ENCODE assay signal across 26 cellular contexts in genomic region chr20:6504826-6505225, GRCh38.
DNase-seq lines count a peak whose midpoint lies in the region; FAIRE-seq and TF ChIP-seq lines count a peak whose summit lies in the region.
"Had no signal": no experiment of that assay in that cellular context is flagged by ENCODE, and none has a peak within 500 bp of the region (broad histone marks: within the 10 kb centered on the region; RNA-seq: fewer than 3 reads in every experiment).

No MANE protein-coding gene starts in this region.

- no peak for DNase-seq in cardiac muscle cell (ENCODE audit: low read depth in 1 of 2, low spot score in 1 of 2)
- DNase-seq in right atrium auricular region (ENCODE audit: low spot score) = no peak
- peak; percentile 9 for DNase-seq in RKO (ENCODE audit: low spot score)
- peak; percentile 81 for DNase-seq in bronchial epithelial cell (ENCODE audit: low read depth)
- peak; percentile 71 for DNase-seq in kidney tubule cell (ENCODE audit: low spot score)
- no peak for DNase-seq in chondrocyte (ENCODE audit: low spot score)
- DNase-seq in posterior vena cava (ENCODE audit: low spot score) = no peak
- no peak for DNase-seq in NCI-H510A (lab: John Stamatoyannopoulos, UW)
- DNase-seq: 8988T; ACHN; BE2C; CD8-positive, alpha-beta memory T cell; DND-41; Kasumi-1; MG63; NCI-H1105 treated with DMSO at 0.1 percent for 48 hours; NCI-H146; NCI-H1930; NCI-H2107; NCI-H446 treated with DMSO at 0.1 percent for 48 hours; NCI-H526 treated with DMSO at 0.1 percent for 48 hours; SK-N-SH had no signal

- H3K27ac Mint-ChIP-seq in chondrocyte (ENCODE audit: unreplicated experiment) = no peak overlapping the region
- H3K27ac Mint-ChIP-seq: CD14-positive monocyte; CD8-positive, alpha-beta memory T cell had no signal

- peaks cover 9% of the 10 kb centered on the region for H3K9me3 Mint-ChIP-seq in chondrocyte (ENCODE audit: low read depth)

- peak overlapping the region; percentile 87 for H3K27ac ChIP-seq in cardiac muscle cell
- H3K27ac ChIP-seq in right atrium auricular region = no peak overlapping the region

- H3K4me1 ChIP-seq in cardiac muscle cell (ENCODE audit: low read depth) (peaks cover 25% of the 10 kb centered on the region), right atrium auricular region (peaks cover 0 to 8% of the 10 kb centered on the region in 2 donors)
- H3K4me1 ChIP-seq: BE2C had no signal

- H3K9me3 ChIP-seq in cardiac muscle cell (ENCODE audit: low read depth) (no peaks in the 10 kb centered on the region), right atrium auricular region (peaks cover 0 to 5% of the 10 kb centered on the region in 2 donors)
- H3K9me3 ChIP-seq: BE2C, MG63, SK-N-SH had no signal

- no peak for TF ChIP-seq CTCF in cardiac muscle cell (IDR thresholded peaks at IDR 0.05; ENCODE audit: low read depth, low read length)
- TF ChIP-seq CTCF in right atrium auricular region (IDR thresholded peaks at IDR 0.05) = no peak
- no peak for TF ChIP-seq CTCF in bronchial epithelial cell (IDR thresholded peaks at IDR 0.05; ENCODE audit: insufficient read depth, low read length, severe bottlenecking)
- no peak for TF ChIP-seq CTCF in chondrocyte (IDR thresholded peaks at IDR 0.05)

- peaks cover 2% of the 10 kb centered on the region for H3K27me3 Mint-ChIP-seq in chondrocyte (ENCODE audit: low read depth)
- H3K27me3 Mint-ChIP-seq: CD8-positive, alpha-beta memory T cell had no signal

- H3K27me3 ChIP-seq in cardiac muscle cell (no peaks in the 10 kb centered on the region), right atrium auricular region (no peaks in the 10 kb centered on the region), bronchial epithelial cell (ENCODE audit: control insufficient read depth, insufficient read depth, low read length) (no peaks in the 10 kb centered on the region)
- H3K27me3 ChIP-seq: BE2C, MG63 had no signal

- H3K4me3 Mint-ChIP-seq in chondrocyte (ENCODE audit: unreplicated experiment) = no peak overlapping the region
- H3K4me3 Mint-ChIP-seq: CD14-positive monocyte; CD8-positive, alpha-beta memory T cell had no signal

- H3K4me3 ChIP-seq in cardiac muscle cell = no peak overlapping the region
- no peak overlapping the region for H3K4me3 ChIP-seq in right atrium auricular region
- H3K4me3 ChIP-seq in bronchial epithelial cell (ENCODE audit: low read depth, low read length) = no peak overlapping the region
- H3K4me3 ChIP-seq: K562, MG63 had no signal

- H3K36me3 Mint-ChIP-seq in chondrocyte (ENCODE audit: low read depth) = no peaks in the 10 kb centered on the region
- H3K36me3 Mint-ChIP-seq: CD14-positive monocyte; CD8-positive, alpha-beta memory T cell had no signal

- FAIRE-seq in bronchial epithelial cell (lab: Jason Lieb, UNC) = peak; percentile 76
- FAIRE-seq: GM19239, H54, K562 had no signal

- no peaks in the 10 kb centered on the region for H3K4me1 Mint-ChIP-seq in chondrocyte (ENCODE audit: low read depth)
- H3K4me1 Mint-ChIP-seq: CD14-positive monocyte; CD8-positive, alpha-beta memory T cell had no signal

- intact Hi-C loops in posterior vena cava (cut with DNase I) = no loop called here

- H3K36me3 ChIP-seq in cardiac muscle cell (no peaks in the 10 kb centered on the region), right atrium auricular region (no peaks in the 10 kb centered on the region), bronchial epithelial cell (ENCODE audit: control insufficient read depth, insufficient read depth, low read length) (no peaks in the 10 kb centered on the region)
- H3K36me3 ChIP-seq: BE2C, MG63 had no signal

Comparison
In these comparisons a context has a peak if more than half of its experiments do, and no peak if none do; other contexts are left out.
1. DNase-seq: peak in RKO (single experiment), bronchial epithelial cell (single experiment) and kidney tubule cell (single experiment); none in cardiac muscle cell (0 of 2), right atrium auricular region (single experiment), chondrocyte (single experiment), posterior vena cava (single experiment) and NCI-H510A (single experiment).